8 cellular contexts compared by ENCODE assay signal in the genomic region with DNA sequence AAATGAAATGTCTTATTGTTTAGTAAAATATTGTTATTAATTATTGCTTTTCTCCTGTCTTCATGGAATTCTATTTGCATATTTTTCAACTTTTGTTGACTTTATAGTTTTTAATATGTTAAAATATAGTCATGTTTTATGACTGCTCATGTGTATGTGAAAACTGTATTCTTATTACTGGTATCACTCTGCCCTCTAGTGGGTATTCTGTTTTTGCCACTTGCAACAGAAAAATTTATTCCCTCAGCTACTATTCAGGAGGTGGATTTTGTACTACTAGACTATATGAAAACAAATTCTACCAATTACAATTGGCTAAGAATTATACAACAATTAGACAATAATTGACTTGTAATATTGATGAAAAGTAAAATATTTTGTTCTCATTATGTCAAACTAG. TPM values are rescaled to one million over a fixed set of nuclear protein-coding genes. Genes with fewer than 3 reads are reported as not detected.
DNase-seq lines count a peak whose midpoint lies in the region; ATAC-seq, FAIRE-seq and TF ChIP-seq lines count a peak whose summit lies in the region.

No MANE protein-coding gene starts in this region.

- peak; percentile 53 for ATAC-seq in HG03342 (IDR thresholded peaks at IDR 0.05; ENCODE audit: unreplicated experiment)
- ATAC-seq in GM21367 (IDR thresholded peaks at IDR 0.05; ENCODE audit: unreplicated experiment): no peak

- no peaks in the 10 kb centered on the region for H3K4me1 Mint-ChIP-seq in CD8-positive, alpha-beta memory T cell

- no peaks in the 10 kb centered on the region for H3K27me3 Mint-ChIP-seq in CD8-positive, alpha-beta memory T cell

- FAIRE-seq in RCC 7860 (lab: Jason Lieb, UNC): peak; percentile 72

- H3K9me3 Mint-ChIP-seq in CD8-positive, alpha-beta memory T cell: peaks cover 9 to 32% (median 20%) of the 10 kb centered on the region in 5 donors

- no peaks in the 10 kb centered on the region for H3K4me1 ChIP-seq in CD8-positive, alpha-beta memory T cell (ENCODE audit: insufficient read depth, low read length)
- no peaks in the 10 kb centered on the region for H3K4me1 ChIP-seq in tibial nerve

- no peak for DNase-seq in GM06990 (ENCODE audit: extremely low read depth, insufficient read length)
- DNase-seq in RCC 7860 (ENCODE audit: low spot score): peak; percentile 25
- peak; percentile 16 for DNase-seq in glomerular endothelial cell (ENCODE audit: extremely low read depth, low read depth, low spot score)
- DNase-seq in CD8-positive, alpha-beta memory T cell: no peak
- DNase-seq in mucosa of gallbladder (ENCODE audit: low spot score): no peak
- no peak for DNase-seq in tibial nerve (ENCODE audit: low spot score in 2 of 2)

- POLR2A ChIA-PET in CD8-positive, alpha-beta memory T cell (lab: Charles Lee): no interaction called here

- H3K9me3 ChIP-seq in CD8-positive, alpha-beta memory T cell (ENCODE audit: low read length): no peaks in the 10 kb centered on the region
- peaks cover 0 to 19% (median 0%) of the 10 kb centered on the region in 4 donors for H3K9me3 ChIP-seq in tibial nerve

- TF ChIP-seq POLR2A in tibial nerve (IDR thresholded peaks at IDR 0.05): no peak

- H3K4me3 ChIP-seq in GM06990 (replicated peaks; ENCODE audit: low read depth, low read length) (no peak overlapping the region), tibial nerve (no peak overlapping the region)
- no peak overlapping the region for H3K4me3 ChIP-seq in CD8-positive, alpha-beta memory T cell (ENCODE audit: low read length)

- no peak overlapping the region for H3K27ac ChIP-seq in CD8-positive, alpha-beta memory T cell (ENCODE audit: low read depth, low read length)
- H3K27ac ChIP-seq in tibial nerve: no peak overlapping the region

- H3K36me3 ChIP-seq in GM06990 (ENCODE audit: control insufficient read depth, insufficient read depth, low read length) (no peaks in the 10 kb centered on the region), tibial nerve (no peaks in the 10 kb centered on the region)
- H3K36me3 ChIP-seq in CD8-positive, alpha-beta memory T cell (ENCODE audit: insufficient read depth, low read length): no peaks in the 10 kb centered on the region

- no peak overlapping the region for H3K27ac Mint-ChIP-seq in CD8-positive, alpha-beta memory T cell

- CTCF ChIA-PET in CD8-positive, alpha-beta memory T cell (lab: Charles Lee): no interaction called here

- peak; percentile 54 for TF ChIP-seq CTCF in GM06990 (IDR thresholded peaks at IDR 0.05; ENCODE audit: insufficient read depth, low read length, poor library complexity, severe bottlenecking)
- TF ChIP-seq CTCF in tibial nerve (IDR thresholded peaks at IDR 0.05): peak in 2 of 5 experiments; percentile 8 to 31

- H3K36me3 Mint-ChIP-seq in CD8-positive, alpha-beta memory T cell: no peaks in the 10 kb centered on the region

- no peak overlapping the region for H3K4me3 Mint-ChIP-seq in CD8-positive, alpha-beta memory T cell

- H3K27me3 ChIP-seq in GM06990 (replicated peaks; ENCODE audit: control insufficient read depth, insufficient read depth, low read length): no peaks in the 10 kb centered on the region
- H3K27me3 ChIP-seq in CD8-positive, alpha-beta memory T cell (ENCODE audit: insufficient read depth, low read length, poor library complexity, severe bottlenecking): no peaks in the 10 kb centered on the region
- no peaks in the 10 kb centered on the region for H3K27me3 ChIP-seq in tibial nerve

- TF ChIP-seq EP300 in tibial nerve (IDR thresholded peaks at IDR 0.05): no peak

RNA-seq across cellular contexts. Expression of a gene that starts 45.0 kb away (rescaled TPM):
- not detected in 2 replicates for total RNA-seq in glomerular endothelial cell
- total RNA-seq in CD8-positive, alpha-beta memory T cell: not detected
- polyA plus RNA-seq in CD8-positive, alpha-beta memory T cell: not detected
- total RNA-seq in mucosa of gallbladder: not detected
- not detected for total RNA-seq in tibial nerve

RNA-seq across cellular contexts. Expression of a gene that starts 58.9 kb away (rescaled TPM):
- total RNA-seq in glomerular endothelial cell (not detected in 2 replicates), mucosa of gallbladder (not detected), tibial nerve (not detected)
- not detected for total RNA-seq in CD8-positive, alpha-beta memory T cell
- polyA plus RNA-seq in CD8-positive, alpha-beta memory T cell: not detected

Comparison
In these comparisons a context has a peak if more than half of its experiments do, and no peak if none do; other contexts are left out.
1. DNase-seq: peak in RCC 7860 (single experiment) and glomerular endothelial cell (single experiment); none in GM06990 (single experiment), CD8-positive, alpha-beta memory T cell (0 of 5), mucosa of gallbladder (single experiment) and tibial nerve (0 of 2).